In genomic region chr2:150339951-150340350, GRCh38 we compare ENCODE assay signal across 17 cellular contexts.
DNase-seq lines count a peak whose midpoint lies in the region; ATAC-seq and TF ChIP-seq lines count a peak whose summit lies in the region.
"Had no signal": no experiment of that assay in that cellular context is flagged by ENCODE, and none has a peak within 500 bp of the region (broad histone marks: within the 10 kb centered on the region; RNA-seq: fewer than 3 reads in every experiment).

No MANE protein-coding gene starts in this region.

- H3K4me1 ChIP-seq in trophoblast cell (ENCODE audit: control insufficient read depth in 1 of 2, insufficient read depth in 2 of 2, low read length in 2 of 2) (no peaks in the 10 kb centered on the region), transverse colon (peaks cover 0 to 12% (median 4%) of the 10 kb centered on the region in 4 donors)
- H3K4me1 ChIP-seq: parathyroid adenoma had no signal

- no peak overlapping the region for H3K4me2 ChIP-seq in trophoblast cell (ENCODE audit: low read length)
- H3K4me2 ChIP-seq: BLaER1 had no signal

- H4K8ac ChIP-seq in trophoblast cell (ENCODE audit: low read depth, low read length) = no peak overlapping the region

- H2BK5ac ChIP-seq in trophoblast cell (ENCODE audit: low read depth, low read length, poor library complexity) = no peak overlapping the region

- no peak overlapping the region for H3K23ac ChIP-seq in trophoblast cell (ENCODE audit: low read length)

- WGBS in trophoblast cell (ENCODE audit: extremely low coverage, insufficient coverage, insufficient read length) = no CpG with 5 or more reads among the region's 3 CpGs
- 32 to 33% methylated on average over 3 of the region's 3 CpGs for WGBS in transverse colon (ENCODE audit: low coverage in 1 of 2), 2 donors

- no peak overlapping the region for H2BK12ac ChIP-seq in trophoblast cell (ENCODE audit: low read length)

- no peak overlapping the region for H2AFZ ChIP-seq in trophoblast cell (ENCODE audit: insufficient read depth, low read length, poor library complexity)
- H2AFZ ChIP-seq: parathyroid adenoma had no signal

- no peak overlapping the region for H3K9ac ChIP-seq in trophoblast cell (ENCODE audit: low read length)
- H3K9ac ChIP-seq: BLaER1, parathyroid adenoma had no signal

- H3K36me3 ChIP-seq in trophoblast cell (ENCODE audit: control insufficient read depth in 1 of 2, insufficient read depth in 2 of 2, low read length in 2 of 2) (no peaks in the 10 kb centered on the region), transverse colon (no peaks in the 10 kb centered on the region)
- H3K36me3 ChIP-seq: BLaER1 had no signal

- H4K91ac ChIP-seq in trophoblast cell (ENCODE audit: low read depth, low read length) = no peak overlapping the region

- ATAC-seq in HG03378 (IDR thresholded peaks at IDR 0.05; ENCODE audit: unreplicated experiment) = no peak
- ATAC-seq: GM12878 had no signal

- H3K4me3 ChIP-seq in trophoblast cell (ENCODE audit: low read depth, low read length) (no peak overlapping the region), transverse colon (no peak overlapping the region)
- H3K4me3 ChIP-seq: BLaER1, GM12878 had no signal

- no peak overlapping the region for H4K12ac ChIP-seq in trophoblast cell (ENCODE audit: low read depth, low read length)

- in situ Hi-C loops in transverse colon (cut with MboI; ENCODE audit: low pct_ligation_motif_present in 1 of 4, low pct_unique_long_range_greater_than_20kb in 1 of 4, low sequenced_read_pairs in 3 of 4) = no loop called here

- intact Hi-C loops in transverse colon (cut with DNase I; ENCODE audit: low total_unique reads) = no loop called here

- no peak for TF ChIP-seq EP300 in transverse colon (IDR thresholded peaks at IDR 0.05; ENCODE audit: low read depth)

- H3K79me1 ChIP-seq in trophoblast cell (ENCODE audit: low read length) = no peaks in the 10 kb centered on the region

- H2BK120ac ChIP-seq in trophoblast cell (ENCODE audit: insufficient read depth, low read length, poor library complexity) = no peak overlapping the region

- peak; percentile 53 for DNase-seq in EH (ENCODE audit: low read depth)
- DNase-seq in NCI-H2081 treated with DMSO at 0.1 percent for 48 hours (lab: John Stamatoyannopoulos, UW) = peak; percentile 71
- peak; percentile 62 for DNase-seq in cerebellum (ENCODE audit: low spot score)
- peak; percentile 34 for DNase-seq in middle frontal gyrus (ENCODE audit: extremely low spot score, low spot score)
- DNase-seq in trophoblast cell = no peak
- DNase-seq in activated CD8-positive, alpha-beta memory T cell treated with anti-CD3 and anti-CD28 coated beads for 24 hours = no peak
- DNase-seq in transverse colon = no peak
- DNase-seq: activated CD4-positive, alpha-beta T cell treated with anti-CD3 and anti-CD28 coated beads, Interleukin-2, amount 50 U/mL, for 1 hour; amniotic stem cell; dermis blood vessel endothelial cell; MV-4-11; NCI-H526 had no signal

- H3K27me3 ChIP-seq in trophoblast cell (ENCODE audit: insufficient read depth, low read length) (no peaks in the 10 kb centered on the region), transverse colon (no peaks in the 10 kb centered on the region)
- H3K27me3 ChIP-seq: BLaER1 had no signal

- no peaks in the 10 kb centered on the region for H3K79me2 ChIP-seq in trophoblast cell (ENCODE audit: control insufficient read depth, insufficient read depth, low read length, poor library complexity)
- H3K79me2 ChIP-seq: parathyroid adenoma had no signal

- no peak for TF ChIP-seq POLR2A in transverse colon (IDR thresholded peaks at IDR 0.05)

- H3K4ac ChIP-seq in trophoblast cell (ENCODE audit: low read depth, low read length) = no peak overlapping the region

- no peak overlapping the region for H3K14ac ChIP-seq in trophoblast cell (ENCODE audit: low read length)

- H2AK5ac ChIP-seq in trophoblast cell (ENCODE audit: low read length) = no peak overlapping the region

- no peak overlapping the region for H3K27ac ChIP-seq in trophoblast cell (ENCODE audit: low read depth, low read length)
- H3K27ac ChIP-seq in transverse colon = no peak overlapping the region
- H3K27ac ChIP-seq: BLaER1, parathyroid adenoma, RWPE1 had no signal

- H3K18ac ChIP-seq in trophoblast cell (ENCODE audit: low read length) = no peak overlapping the region

- H3K9me3 ChIP-seq in trophoblast cell (ENCODE audit: insufficient read depth, low read depth, low read length) = no peaks in the 10 kb centered on the region
- H3K9me3 ChIP-seq in transverse colon = no peaks in the 10 kb centered on the region
- H3K9me3 ChIP-seq: BLaER1 had no signal

- TF ChIP-seq CTCF in transverse colon (IDR thresholded peaks at IDR 0.05) = no peak

Comparison
In these comparisons a context has a peak if more than half of its experiments do, and no peak if none do; other contexts are left out.
1. DNase-seq: peak in EH (single experiment), NCI-H2081 treated with DMSO at 0.1 percent for 48 hours (single experiment), cerebellum (single experiment) and middle frontal gyrus (single experiment); none in trophoblast cell (0 of 2), activated CD8-positive, alpha-beta memory T cell treated with anti-CD3 and anti-CD28 coated beads for 24 hours (single experiment) and transverse colon (single experiment).